19 cellular contexts compared by ENCODE assay signal in the genomic region with DNA sequence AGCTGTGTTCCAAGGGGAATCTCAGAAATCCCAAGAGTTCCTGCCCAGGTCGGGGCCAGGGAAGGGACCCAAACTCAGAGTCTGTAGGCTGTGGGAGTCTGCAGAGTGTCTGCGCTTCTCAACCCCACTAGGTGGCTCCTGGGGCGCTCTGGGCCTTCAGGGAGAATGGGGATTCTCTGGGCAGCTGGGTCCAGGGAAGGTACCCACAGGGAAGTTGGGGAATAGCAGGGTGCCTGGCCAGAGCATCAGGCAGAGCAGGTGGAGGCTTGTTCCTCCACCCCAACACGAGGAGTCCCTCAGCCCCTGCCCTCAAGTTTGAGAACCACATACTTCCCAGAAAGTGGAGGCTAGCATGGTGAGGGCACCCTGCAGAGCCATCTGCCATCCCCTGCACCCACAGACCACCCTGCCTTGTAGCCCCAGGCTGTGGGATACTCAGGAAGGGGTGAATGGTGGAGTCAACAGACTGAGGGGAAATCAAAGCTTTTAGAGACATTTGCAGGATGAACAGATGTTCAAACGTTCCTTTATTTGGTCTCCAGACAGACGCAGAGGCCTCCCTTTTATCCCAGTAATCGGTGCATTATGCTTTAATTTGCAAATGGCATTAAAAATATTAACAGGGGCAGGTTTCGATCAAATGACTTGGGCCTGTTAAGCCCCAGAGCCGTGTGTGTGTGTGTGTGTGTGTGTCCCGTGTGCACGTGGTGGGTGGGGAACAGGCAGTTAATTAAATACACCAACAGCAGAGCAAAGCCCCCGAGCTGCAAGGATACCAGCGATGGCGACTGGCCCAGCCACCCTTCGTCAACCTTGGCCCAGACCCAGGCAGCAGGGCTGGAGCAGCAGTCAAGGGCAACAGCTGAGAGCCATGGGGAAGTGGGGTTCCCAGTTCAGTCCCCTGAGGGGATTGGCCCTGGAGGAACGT. TPM values are rescaled to one million over a fixed set of nuclear protein-coding genes. Genes with fewer than 3 reads are reported as not detected.
A peak's percentile ranks its signal among the peaks of the same experiment; 100 is the strongest.
DNase-seq lines count a peak whose midpoint lies in the region; ATAC-seq and TF ChIP-seq lines count a peak whose summit lies in the region.
"Had no signal": no experiment of that assay in that cellular context is flagged by ENCODE, and none has a peak within 500 bp of the region (broad histone marks: within the 10 kb centered on the region; RNA-seq: fewer than 3 reads in every experiment).

No MANE protein-coding gene starts in this region.

- H3K4me1 ChIP-seq in BE2C (peaks cover 84% of the 10 kb centered on the region), mesenchymal stem cell (ENCODE audit: control insufficient read depth, insufficient read depth, low read depth, low read length) (no peaks in the 10 kb centered on the region), gastroesophageal sphincter (no peaks in the 10 kb centered on the region)
- H3K4me1 ChIP-seq: HAP-1, vagina had no signal

- TF ChIP-seq CTCF in BE2C (IDR thresholded peaks at IDR 0.05; ENCODE audit: low read depth, low read length) (peak; percentile 64), NB4 (IDR thresholded peaks at IDR 0.05; ENCODE audit: low read depth, low read length) (peak; percentile 36), WERI-Rb-1 (IDR thresholded peaks at IDR 0.05; ENCODE audit: low read depth, low read length) (peak; percentile 51), gastroesophageal sphincter (IDR thresholded peaks at IDR 0.05) (no peak)

- H3K18ac ChIP-seq in mesenchymal stem cell (ENCODE audit: low read depth in 1 of 2, low read length in 2 of 2): peak overlapping the region in 1 of 2 experiments; percentile 28

- 0 out of 2 replicates have a peak, but pooled peaks cover 2% of the 10 kb centered on the region for H3K36me3 ChIP-seq in BE2C
- no peaks in the 10 kb centered on the region for H3K36me3 ChIP-seq in WERI-Rb-1
- H3K36me3 ChIP-seq in mesenchymal stem cell (ENCODE audit: control insufficient read depth in 1 of 2, insufficient read depth in 2 of 2, low read depth in 1 of 2, low read length in 2 of 2): peaks cover 0 to 7% of the 10 kb centered on the region in 2 experiments
- peaks cover 0 to 12% of the 10 kb centered on the region in 2 donors for H3K36me3 ChIP-seq in gastroesophageal sphincter
- H3K36me3 ChIP-seq: HAP-1, prostate gland, vagina had no signal

- no peak overlapping the region for H3K4me3 Mint-ChIP-seq in activated CD8-positive, alpha-beta T cell treated with anti-CD3 and anti-CD28 coated beads, Interleukin-2, amount 10 ng/mL, durations not matched to agents 7 days and 5 days
- H3K4me3 Mint-ChIP-seq: dendritic cell treated with granulocyte-macrophage colony-stimulating factor and Interleukin-4, amounts not matched to agents 40 ng/mL and 50 ng/mL, for 4 days; IgD-negative memory B cell had no signal

- peak overlapping the region; percentile 54 for H2BK15ac ChIP-seq in mesenchymal stem cell (ENCODE audit: low read depth, poor library complexity, severe bottlenecking)

- H3K4me2 ChIP-seq in mesenchymal stem cell (ENCODE audit: low read length, poor library complexity, severe bottlenecking): no peak overlapping the region

- no peak overlapping the region for H2AK5ac ChIP-seq in mesenchymal stem cell (ENCODE audit: low read length, severe bottlenecking)

- no peaks in the 10 kb centered on the region for H3K9me3 Mint-ChIP-seq in activated CD8-positive, alpha-beta T cell treated with anti-CD3 and anti-CD28 coated beads, Interleukin-2, amount 10 ng/mL, durations not matched to agents 7 days and 5 days (ENCODE audit: insufficient read depth)
- H3K9me3 Mint-ChIP-seq: dendritic cell treated with granulocyte-macrophage colony-stimulating factor and Interleukin-4, amounts not matched to agents 40 ng/mL and 50 ng/mL, for 4 days; IgD-negative memory B cell had no signal

- H2AFZ ChIP-seq in mesenchymal stem cell (ENCODE audit: low read depth, low read length): no peak overlapping the region

- POLR2A ChIA-PET in activated CD8-positive, alpha-beta T cell treated with anti-CD3 and anti-CD28 coated beads, Interleukin-2, amount 10 ng/mL, durations not matched to agents 7 days and 5 days (lab: Charles Lee): no interaction called here

- peak; percentile 94 for DNase-seq in BE2C
- peak; percentile 34 for DNase-seq in NB4 (ENCODE audit: low read depth)
- DNase-seq in WERI-Rb-1: peak; percentile 37
- DNase-seq in mesenchymal stem cell: no peak
- no peak for DNase-seq in activated effector memory CD4-positive, alpha-beta T cell treated with Interleukin-2 at 50 U/mL for 16 hours
- DNase-seq in activated CD8-positive, alpha-beta T cell treated with anti-CD3 and anti-CD28 coated beads, Interleukin-2, amount 10 ng/mL, durations not matched to agents 7 days and 5 days: no peak
- DNase-seq in activated CD4-positive, alpha-beta T cell treated with anti-CD3 and anti-CD28 coated beads for 1 hour: no peak
- DNase-seq: activated CD4-positive, CD25-positive, alpha-beta regulatory T cell treated with anti-CD3 and anti-CD28 coated beads, Interleukin-2, amount 50 U/mL, for 72 hours; activated T-cell treated with anti-CD3 and anti-CD28 coated beads for 4 hours; NCI-H146; NCI-H774; stimulated activated CD4-positive, alpha-beta T cell treated with anti-CD3 and anti-CD28 coated beads, Interleukin-1b, Interleukin-23, amount 100 ng/mL, for 48 hours had no signal

- no peaks in the 10 kb centered on the region for H3K79me1 ChIP-seq in mesenchymal stem cell (replicated peaks; ENCODE audit: low read length, poor library complexity, severe bottlenecking)

- no peaks in the 10 kb centered on the region for H3K4me1 Mint-ChIP-seq in activated CD8-positive, alpha-beta T cell treated with anti-CD3 and anti-CD28 coated beads, Interleukin-2, amount 10 ng/mL, durations not matched to agents 7 days and 5 days (ENCODE audit: low read depth)
- H3K4me1 Mint-ChIP-seq: IgD-negative memory B cell had no signal

- H3K4me3 ChIP-seq in BE2C (ENCODE audit: low read depth, low read length) (peak overlapping the region; percentile 50), NB4 (ENCODE audit: low read depth, low read length) (no peak overlapping the region), WERI-Rb-1 (ENCODE audit: low read depth, low read length) (no peak overlapping the region), mesenchymal stem cell (ENCODE audit: insufficient read depth in 1 of 2, low read depth in 1 of 2, low read length in 2 of 2) (no peak overlapping the region), gastroesophageal sphincter (no peak overlapping the region)
- H3K4me3 ChIP-seq: HAP-1, prostate gland, vagina had no signal

- no peak overlapping the region for H4K8ac ChIP-seq in mesenchymal stem cell (ENCODE audit: low read length)

- H3K9me3 ChIP-seq in BE2C: no peaks in the 10 kb centered on the region
- no peaks in the 10 kb centered on the region for H3K9me3 ChIP-seq in WERI-Rb-1 (ENCODE audit: severe bottlenecking)
- no peaks in the 10 kb centered on the region for H3K9me3 ChIP-seq in mesenchymal stem cell (ENCODE audit: control insufficient read depth, low read length)
- no peaks in the 10 kb centered on the region for H3K9me3 ChIP-seq in gastroesophageal sphincter
- H3K9me3 ChIP-seq: HAP-1, prostate gland, vagina had no signal

- no peak overlapping the region for H2BK120ac ChIP-seq in mesenchymal stem cell (ENCODE audit: low read depth, low read length)

- TF ChIP-seq POLR2A in NB4 (IDR thresholded peaks at IDR 0.05; ENCODE audit: extremely low read depth, insufficient read length) (no peak), gastroesophageal sphincter (IDR thresholded peaks at IDR 0.05) (no peak)

- peak overlapping the region; percentile 7 for H3K27ac ChIP-seq in WERI-Rb-1
- H3K27ac ChIP-seq in mesenchymal stem cell (ENCODE audit: low read length, poor library complexity, severe bottlenecking): no peak overlapping the region
- H3K27ac ChIP-seq in gastroesophageal sphincter: no peak overlapping the region
- H3K27ac ChIP-seq: prostate gland, vagina had no signal

- no peak overlapping the region for H3K14ac ChIP-seq in mesenchymal stem cell (ENCODE audit: low read length in 2 of 2)

- H3K36me3 Mint-ChIP-seq in activated CD8-positive, alpha-beta T cell treated with anti-CD3 and anti-CD28 coated beads, Interleukin-2, amount 10 ng/mL, durations not matched to agents 7 days and 5 days (ENCODE audit: low read depth): no peaks in the 10 kb centered on the region

- no peak overlapping the region for H3K4ac ChIP-seq in mesenchymal stem cell (ENCODE audit: low read depth in 1 of 2, low read length in 2 of 2)

- H4K91ac ChIP-seq in mesenchymal stem cell (ENCODE audit: low read length): no peak overlapping the region

- H2BK5ac ChIP-seq in mesenchymal stem cell (ENCODE audit: low read depth, low read length, poor library complexity, severe bottlenecking): no peak overlapping the region

- H3K9ac ChIP-seq in mesenchymal stem cell (ENCODE audit: low read length): no peak overlapping the region

- no peak for ATAC-seq in gastroesophageal sphincter
- no peak for ATAC-seq in activated CD8-positive, alpha-beta T cell treated with anti-CD3 and anti-CD28 coated beads, Interleukin-2, amount 10 ng/mL, durations not matched to agents 7 days and 5 days

- H3K27me3 ChIP-seq in BE2C: no peaks in the 10 kb centered on the region
- no peaks in the 10 kb centered on the region for H3K27me3 ChIP-seq in WERI-Rb-1 (ENCODE audit: insufficient read depth, low read depth, severe bottlenecking)
- H3K27me3 ChIP-seq in mesenchymal stem cell (ENCODE audit: control insufficient read depth in 1 of 2, insufficient read depth in 1 of 2, low read length in 2 of 2): peaks cover 0 to 77% of the 10 kb centered on the region in 2 experiments
- H3K27me3 ChIP-seq in gastroesophageal sphincter: no peaks in the 10 kb centered on the region
- H3K27me3 ChIP-seq: vagina had no signal

- no peak for TF ChIP-seq EP300 in gastroesophageal sphincter (IDR thresholded peaks at IDR 0.05)

- CTCF ChIA-PET in activated CD8-positive, alpha-beta T cell treated with anti-CD3 and anti-CD28 coated beads, Interleukin-2, amount 10 ng/mL, durations not matched to agents 7 days and 5 days (lab: Charles Lee): no interaction called here

- H2BK12ac ChIP-seq in mesenchymal stem cell (ENCODE audit: low read length in 2 of 2): no peak overlapping the region

- no peak overlapping the region for H3K27ac Mint-ChIP-seq in activated CD8-positive, alpha-beta T cell treated with anti-CD3 and anti-CD28 coated beads, Interleukin-2, amount 10 ng/mL, durations not matched to agents 7 days and 5 days
- H3K27ac Mint-ChIP-seq: dendritic cell treated with granulocyte-macrophage colony-stimulating factor and Interleukin-4, amounts not matched to agents 40 ng/mL and 50 ng/mL, for 4 days; IgD-negative memory B cell had no signal

- WGBS in mesenchymal stem cell: 85% methylated on average over 15 of the region's 16 CpGs
- 66% methylated on average over 7 of the region's 16 CpGs; no CpG with 5 or more reads in 1 of the 2 donors for WGBS in gastroesophageal sphincter (ENCODE audit: low coverage in 1 of 2), 2 donors

- H3K23ac ChIP-seq in mesenchymal stem cell (ENCODE audit: low read length in 2 of 2): no peak overlapping the region

- no peaks in the 10 kb centered on the region for H3K27me3 Mint-ChIP-seq in activated CD8-positive, alpha-beta T cell treated with anti-CD3 and anti-CD28 coated beads, Interleukin-2, amount 10 ng/mL, durations not matched to agents 7 days and 5 days (ENCODE audit: low read depth)
- H3K27me3 Mint-ChIP-seq: dendritic cell treated with granulocyte-macrophage colony-stimulating factor and Interleukin-4, amounts not matched to agents 40 ng/mL and 50 ng/mL, for 4 days; IgD-negative memory B cell had no signal

RNA-seq across cellular contexts. Expression of a gene that starts 57.7 kb away (rescaled TPM):
- polyA plus RNA-seq in BE2C (2012; ENCODE audit: insufficient read depth, insufficient read length, low read depth): 0.12 TPM
- not detected for polyA plus RNA-seq in mesenchymal stem cell (2013, experiment 1 of 2)
- polyA plus RNA-seq in mesenchymal stem cell (2013, experiment 2 of 2): not detected
- not detected for total RNA-seq in gastroesophageal sphincter
- not detected for total RNA-seq in activated CD8-positive, alpha-beta T cell treated with anti-CD3 and anti-CD28 coated beads, Interleukin-2, amount 10 ng/mL, durations not matched to agents 7 days and 5 days
- total RNA-seq: vagina had no signal
- polyA plus RNA-seq: BJ, IgD-negative memory B cell had no signal

Comparison
In these comparisons a context has a peak if more than half of its experiments do, and no peak if none do; other contexts are left out.
1. DNase-seq: peak in BE2C (single experiment), NB4 (single experiment) and WERI-Rb-1 (single experiment); none in mesenchymal stem cell (single experiment), activated effector memory CD4-positive, alpha-beta T cell treated with Interleukin-2 at 50 U/mL for 16 hours (single experiment), activated CD8-positive, alpha-beta T cell treated with anti-CD3 and anti-CD28 coated beads, Interleukin-2, amount 10 ng/mL, durations not matched to agents 7 days and 5 days (single experiment) and activated CD4-positive, alpha-beta T cell treated with anti-CD3 and anti-CD28 coated beads for 1 hour (single experiment).
2. CTCF ChIP-seq: peak in BE2C (single experiment), NB4 (single experiment) and WERI-Rb-1 (single experiment); none in gastroesophageal sphincter (0 of 4).